Comparison of ENCODE assay signal across 27 cellular contexts in genomic region chr10:125734823-125735222, GRCh38. TPM values are rescaled to one million over a fixed set of nuclear protein-coding genes. Genes with fewer than 3 reads are reported as not detected.
DNase-seq lines count a peak whose midpoint lies in the region; ATAC-seq, FAIRE-seq and TF ChIP-seq lines count a peak whose summit lies in the region.
"Had no signal": no experiment of that assay in that cellular context is flagged by ENCODE, and none has a peak within 500 bp of the region (broad histone marks: within the 10 kb centered on the region; RNA-seq: fewer than 3 reads in every experiment).

No MANE protein-coding gene starts in this region.

- H3K36me3 Mint-ChIP-seq in CD4-positive, alpha-beta T cell (ENCODE audit: low read depth): peaks cover 100% of the 10 kb centered on the region

- no peaks in the 10 kb centered on the region for H3F3A ChIP-seq in PC-9 (ENCODE audit: insufficient read depth, low read depth)

- peak; percentile 73 for FAIRE-seq in GM19239 (lab: Jason Lieb, UNC)
- FAIRE-seq: H54 had no signal

- no peaks in the 10 kb centered on the region for H3K9me3 Mint-ChIP-seq in CD4-positive, alpha-beta T cell
- H3K9me3 Mint-ChIP-seq: activated B cell treated with CpG ODN at 0.5 μM for 24 hours; activated CD4-positive, alpha-beta memory T cell treated with anti-CD3 and anti-CD28 coated beads for 36 hours; nephron; T-helper 2 cell treated with Interferon-gamma antibody and Interleukin-4, amounts not matched to agents 5 μg/mL and 100 μg/mL, for 36 hours had no signal

- no peaks in the 10 kb centered on the region for H3K27me3 ChIP-seq in PC-9 (ENCODE audit: insufficient read depth, low read depth)
- no peaks in the 10 kb centered on the region for H3K27me3 ChIP-seq in CD4-positive, alpha-beta T cell (ENCODE audit: control insufficient read depth, insufficient read depth, low read length)
- H3K27me3 ChIP-seq: cardiac muscle cell, stomach, upper lobe of left lung had no signal

- no peak overlapping the region for H3K27ac Mint-ChIP-seq in CD4-positive, alpha-beta T cell
- H3K27ac Mint-ChIP-seq: activated B cell treated with CpG ODN at 0.5 μM for 24 hours; activated CD4-positive, alpha-beta memory T cell treated with anti-CD3 and anti-CD28 coated beads for 36 hours; B cell; nephron; T-helper 2 cell treated with Interferon-gamma antibody and Interleukin-4, amounts not matched to agents 5 μg/mL and 100 μg/mL, for 36 hours had no signal

- intact Hi-C loops in PC-9 (cut with micrococcal nuclease; ENCODE audit: unreplicated experiment): no loop called here
- intact Hi-C loops in CD4-positive, alpha-beta T cell (cut with DNase I, micrococcal nuclease): no loop called here

- DNase-seq in GM19239 (ENCODE audit: insufficient read length, low spot score) (no peak), PC-9 (no peak), fibroblast of the aortic adventitia (ENCODE audit: low read depth) (no peak), retinal pigment epithelial cell (ENCODE audit: low read depth) (no peak), GDM1 (lab: John Stamatoyannopoulos, UW) (no peak)
- no peak for DNase-seq in CD4-positive, alpha-beta T cell
- DNase-seq: activated B cell treated with CpG ODN at 0.5 μM for 24 hours; activated CD4-positive, alpha-beta memory T cell treated with anti-CD3 and anti-CD28 coated beads for 36 hours; activated naive CD4-positive, alpha-beta T cell treated with Interleukin-2 at 50 U/mL for 16 hours; activated T-cell treated with anti-CD3 and anti-CD28 coated beads for 4 hours; amygdala; Caco-2; NCI-H1105 treated with DMSO at 0.1 percent for 48 hours; NCI-H2081 treated with DMSO at 0.1 percent for 48 hours; stimulated activated CD4-positive, alpha-beta T cell treated with anti-CD3 and anti-CD28 coated beads, Interleukin-4, amount 100 ng/mL, for 4 hours; stomach; upper lobe of left lung had no signal

- no TSS peak for BruUV-seq in PC-9 (replicated peaks; lab: Mats Ljungman, UMichigan)

- POLR2A ChIA-PET in PC-9 (lab: Charles Lee; ENCODE audit: unreplicated experiment): no interaction called here
- POLR2A ChIA-PET in CD4-positive, alpha-beta T cell (lab: Charles Lee): no interaction called here

- H3K27ac ChIP-seq in PC-9: no peak overlapping the region
- H3K27ac ChIP-seq in CD4-positive, alpha-beta T cell (ENCODE audit: low read depth, low read length): no peak overlapping the region
- H3K27ac ChIP-seq: cardiac muscle cell, RWPE1, stomach, upper lobe of left lung had no signal

- no peaks in the 10 kb centered on the region for H3K4me1 ChIP-seq in PC-9 (replicated peaks; ENCODE audit: insufficient read depth)
- H3K4me1 ChIP-seq: Caco-2, stomach, upper lobe of left lung had no signal

- H3K9me3 ChIP-seq in PC-9 (ENCODE audit: insufficient read depth, low read depth): no peaks in the 10 kb centered on the region
- H3K9me3 ChIP-seq in CD4-positive, alpha-beta T cell (ENCODE audit: control insufficient read depth, low read length): no peaks in the 10 kb centered on the region
- H3K9me3 ChIP-seq: Caco-2, stomach, upper lobe of left lung had no signal

- TF ChIP-seq CTCF in PC-9 (conservative IDR thresholded peaks at IDR 0.05) (peak; percentile 24; the same call in 1 of the 2 replicates), fibroblast of the aortic adventitia (IDR thresholded peaks at IDR 0.05; ENCODE audit: insufficient read depth, low read length) (peak; percentile 28), retinal pigment epithelial cell (conservative IDR thresholded peaks at IDR 0.05; ENCODE audit: low read depth, low read length) (peak; percentile 15)
- no peak for TF ChIP-seq CTCF in CD4-positive, alpha-beta T cell (IDR thresholded peaks at IDR 0.05)

- H3K4me3 ChIP-seq in PC-9 (no peak overlapping the region), fibroblast of the aortic adventitia (ENCODE audit: low read depth, low read length) (no peak overlapping the region), retinal pigment epithelial cell (ENCODE audit: low read length) (no peak overlapping the region)
- H3K4me3 ChIP-seq: cardiac muscle cell, smooth muscle cell, stomach, upper lobe of left lung had no signal

- no peak for ATAC-seq in CD4-positive, alpha-beta T cell (ENCODE audit: poor library complexity)
- ATAC-seq in GM18519 (IDR thresholded peaks at IDR 0.05; ENCODE audit: low FRiP score, unreplicated experiment): no peak
- ATAC-seq: SK-N-SH treated with all-trans-retinoic acid at 6 μM for 48 hours had no signal

- no peaks in the 10 kb centered on the region for H3K4me1 Mint-ChIP-seq in CD4-positive, alpha-beta T cell (ENCODE audit: low read depth)
- H3K4me1 Mint-ChIP-seq: activated B cell treated with CpG ODN at 0.5 μM for 24 hours, B cell, nephron had no signal

- CTCF ChIA-PET in PC-9 (lab: Charles Lee): no interaction called here
- CTCF ChIA-PET in CD4-positive, alpha-beta T cell (lab: Charles Lee): no interaction called here

- H3K4me2 ChIP-seq in PC-9: no peak overlapping the region
- H3K4me2 ChIP-seq: smooth muscle cell had no signal

- no peaks in the 10 kb centered on the region for H3K27me3 Mint-ChIP-seq in CD4-positive, alpha-beta T cell
- H3K27me3 Mint-ChIP-seq: activated B cell treated with CpG ODN at 0.5 μM for 24 hours; activated CD4-positive, alpha-beta memory T cell treated with anti-CD3 and anti-CD28 coated beads for 36 hours; B cell had no signal

- no peak overlapping the region for H2AFZ ChIP-seq in PC-9

- H3K79me2 ChIP-seq in PC-9 (ENCODE audit: low read depth): no peaks in the 10 kb centered on the region

- H3K36me3 ChIP-seq in PC-9 (ENCODE audit: low read depth): peaks cover 25% of the 10 kb centered on the region

- H3K9me2 ChIP-seq in PC-9 (ENCODE audit: insufficient read depth): no peaks in the 10 kb centered on the region

- H3K4me3 Mint-ChIP-seq in CD4-positive, alpha-beta T cell: no peak overlapping the region
- H3K4me3 Mint-ChIP-seq: activated B cell treated with CpG ODN at 0.5 μM for 24 hours; activated CD4-positive, alpha-beta memory T cell treated with anti-CD3 and anti-CD28 coated beads for 36 hours; B cell; nephron; T-helper 2 cell treated with Interferon-gamma antibody and Interleukin-4, amounts not matched to agents 5 μg/mL and 100 μg/mL, for 36 hours had no signal

- no peaks in the 10 kb centered on the region; the same call in 1 of the 2 replicates for H4K20me1 ChIP-seq in PC-9 (ENCODE audit: insufficient read depth)

RNA-seq across cellular contexts. Expression of gene EDRF1, which starts 15.3 kb away (rescaled TPM):
- total RNA-seq in PC-9 (2021) (12.8 and 21.7 TPM in 2 replicates), fibroblast of the aortic adventitia (ENCODE audit: low replicate concordance) (15.7 and 27.2 TPM in 2 replicates)
- total RNA-seq in CD4-positive, alpha-beta T cell: 10 to 100 TPM; 39.0 to 39.8 TPM

RNA-seq across cellular contexts. Expression of gene MMP21, which starts 40.8 kb away (rescaled TPM):
- total RNA-seq in PC-9 (2021) (not detected in 2 replicates), fibroblast of the aortic adventitia (ENCODE audit: low replicate concordance) (0.09 TPM in 1 of 2 replicates, not detected in the other)
- total RNA-seq in CD4-positive, alpha-beta T cell: under 1 TPM; 0.16 to 0.34 TPM
- total RNA-seq: activated CD4-positive, alpha-beta memory T cell treated with anti-CD3 and anti-CD28 coated beads for 36 hours; Caco-2; cardiac muscle cell; NCI-H460; smooth muscle cell had no signal

RNA-seq across cellular contexts. Expression of gene TEX36, which starts 51.9 kb away (rescaled TPM):
- 1.1 and 1.2 TPM in 2 replicates for total RNA-seq in PC-9 (2021)
- total RNA-seq in fibroblast of the aortic adventitia (ENCODE audit: low replicate concordance): 2.1 TPM in 1 of 2 replicates, not detected in the other
- total RNA-seq in CD4-positive, alpha-beta T cell: not detected
- total RNA-seq: activated B cell treated with CpG ODN at 0.5 μM for 24 hours; activated CD4-positive, alpha-beta memory T cell treated with anti-CD3 and anti-CD28 coated beads for 36 hours; B cell; Caco-2; cardiac muscle cell; NCI-H460; smooth muscle cell; stomach; upper lobe of left lung had no signal
